8 cellular contexts compared by ENCODE assay signal in the genomic region with DNA sequence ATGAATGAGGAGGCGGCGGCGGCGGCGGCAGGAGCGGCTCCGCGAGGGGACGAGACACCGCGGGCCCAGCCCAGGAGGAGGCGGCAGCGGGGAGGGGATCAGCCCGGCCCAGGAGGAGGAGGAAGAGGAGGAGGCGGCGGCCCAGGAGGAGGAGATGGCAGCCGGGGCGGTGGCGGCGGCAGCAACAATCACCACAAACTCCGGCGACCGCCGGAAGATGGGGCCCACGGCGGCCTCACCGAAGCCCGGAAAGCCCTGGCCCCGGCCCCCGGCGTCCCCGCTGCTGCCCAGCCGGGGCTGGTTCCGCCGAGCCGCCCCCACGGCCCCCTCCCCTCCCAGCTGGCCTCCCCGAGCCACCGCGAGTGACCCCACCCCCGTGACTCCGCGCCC. TPM values are rescaled to one million over a fixed set of nuclear protein-coding genes. Genes with fewer than 3 reads are reported as not detected.
DNase-seq lines count a peak whose midpoint lies in the region; ATAC-seq and TF ChIP-seq lines count a peak whose summit lies in the region.
"Not testable (repeated sequence)": the region's sequence is repeated elsewhere in the genome, so short reads cannot be mapped to it uniquely, and the experiment has no call there.

No MANE protein-coding gene starts in this region.

- H3K27ac Mint-ChIP-seq in activated CD8-positive, alpha-beta T cell treated with anti-CD3 and anti-CD28 coated beads, Interleukin-2, amount 10 ng/mL, durations not matched to agents 7 days and 5 days = peak overlapping the region; percentile 73

- CTCF ChIA-PET in BJ (lab: Yijun Ruan, JAX); activated CD8-positive, alpha-beta T cell treated with anti-CD3 and anti-CD28 coated beads, Interleukin-2, amount 10 ng/mL, durations not matched to agents 7 days and 5 days (lab: Charles Lee): not testable (repeated sequence)

- H3K36me3 Mint-ChIP-seq in activated CD8-positive, alpha-beta T cell treated with anti-CD3 and anti-CD28 coated beads, Interleukin-2, amount 10 ng/mL, durations not matched to agents 7 days and 5 days (ENCODE audit: low read depth) = peaks cover 22% of the 10 kb centered on the region

- H3K4me1 ChIP-seq in NT2/D1 (ENCODE audit: insufficient read depth, insufficient read length); ectodermal cell (ENCODE audit: control insufficient read depth, insufficient read depth, low read length): not testable (repeated sequence)

- WGBS in ectodermal cell, 2 experiments = 0 to 1% methylated on average over 23 to 25 of the region's 43 CpGs
- no CpG with 5 or more reads among the region's 43 CpGs for WGBS in lower leg skin, 2 donors

- H3K9me3 ChIP-seq in NT2/D1 (ENCODE audit: insufficient read depth, low read length); ectodermal cell (ENCODE audit: control insufficient read depth, low read length): not testable (repeated sequence)

- peak overlapping the region; percentile 55 for H3K27ac ChIP-seq in ectodermal cell (ENCODE audit: insufficient read depth, low read depth, low read length, poor library complexity, severe bottlenecking)

- H3K9ac ChIP-seq in NT2/D1 (ENCODE audit: insufficient read length, low read depth) = not testable (repeated sequence)

- peak; percentile 44 for ATAC-seq in GM19452 (IDR thresholded peaks at IDR 0.05; ENCODE audit: unreplicated experiment)
- ATAC-seq in HG03159 (IDR thresholded peaks at IDR 0.05; ENCODE audit: unreplicated experiment) = peak; percentile 52
- ATAC-seq in activated CD8-positive, alpha-beta T cell treated with anti-CD3 and anti-CD28 coated beads, Interleukin-2, amount 10 ng/mL, durations not matched to agents 7 days and 5 days = peak; percentile 84

- peak overlapping the region; percentile 48 for H3K4me3 Mint-ChIP-seq in activated CD8-positive, alpha-beta T cell treated with anti-CD3 and anti-CD28 coated beads, Interleukin-2, amount 10 ng/mL, durations not matched to agents 7 days and 5 days

- H3K27me3 Mint-ChIP-seq in activated CD8-positive, alpha-beta T cell treated with anti-CD3 and anti-CD28 coated beads, Interleukin-2, amount 10 ng/mL, durations not matched to agents 7 days and 5 days (ENCODE audit: low read depth) = not testable (repeated sequence)

- peaks cover 42% of the 10 kb centered on the region for H3K4me1 Mint-ChIP-seq in activated CD8-positive, alpha-beta T cell treated with anti-CD3 and anti-CD28 coated beads, Interleukin-2, amount 10 ng/mL, durations not matched to agents 7 days and 5 days (ENCODE audit: low read depth)

- not testable (repeated sequence) for TF ChIP-seq CTCF in BJ (IDR thresholded peaks at IDR 0.05; ENCODE audit: insufficient read depth, low read depth, low read length); lower leg skin (IDR thresholded peaks at IDR 0.05)

- intact Hi-C loops in lower leg skin (cut with DNase I; ENCODE audit: low total_unique reads) = not testable (repeated sequence)

- not testable (repeated sequence) for TF ChIP-seq POLR2A in lower leg skin (IDR thresholded peaks at IDR 0.05)

- DNase-seq in BJ (ENCODE audit: low read depth); NT2/D1 (ENCODE audit: low read depth, low spot score): not testable (repeated sequence)
- DNase-seq in activated CD8-positive, alpha-beta T cell treated with anti-CD3 and anti-CD28 coated beads, Interleukin-2, amount 10 ng/mL, durations not matched to agents 7 days and 5 days = peak; percentile 79
- peak; percentile 34 to 90 for DNase-seq in lower leg skin (ENCODE audit: low spot score in 2 of 2)
- peak; percentile 37 for DNase-seq in stimulated activated CD4-positive, alpha-beta T cell treated with anti-CD3 and anti-CD28 coated beads, Interleukin-2, amount 100 ng/mL, for 4 hours (ENCODE audit: low read depth)

- POLR2A ChIA-PET in BJ (lab: Charles Lee) = not testable (repeated sequence)
- POLR2A ChIA-PET in activated CD8-positive, alpha-beta T cell treated with anti-CD3 and anti-CD28 coated beads, Interleukin-2, amount 10 ng/mL, durations not matched to agents 7 days and 5 days (lab: Charles Lee) = interaction anchor here (1.0 to 1.6 kb wide), 3 partner anchors 9 to 53 kb away, joined by 3 to 8 read pairs (median 3); a partner anchor contains a TSS

- not testable (repeated sequence) for H3K36me3 ChIP-seq in BJ (ENCODE audit: control insufficient read depth, insufficient read depth, low read length); NT2/D1 (ENCODE audit: insufficient read depth, insufficient read length, low read length); ectodermal cell (ENCODE audit: control insufficient read depth, insufficient read depth, low read length)

- not testable (repeated sequence) for H3K9me3 Mint-ChIP-seq in activated CD8-positive, alpha-beta T cell treated with anti-CD3 and anti-CD28 coated beads, Interleukin-2, amount 10 ng/mL, durations not matched to agents 7 days and 5 days (ENCODE audit: insufficient read depth)

- peak overlapping the region; percentile 98 for H3K4me3 ChIP-seq in BJ (ENCODE audit: low read depth, low read length)
- peak overlapping the region; percentile 83 for H3K4me3 ChIP-seq in NT2/D1 (ENCODE audit: insufficient read length, low read depth)
- H3K4me3 ChIP-seq in ectodermal cell (ENCODE audit: insufficient read depth, low read depth, low read length) = peak overlapping the region; percentile 68
- not testable (repeated sequence) for H3K4me3 ChIP-seq in lower leg skin (ENCODE audit: low read depth, poor library complexity, severe bottlenecking)

- H3K27me3 ChIP-seq in BJ (ENCODE audit: control insufficient read depth, insufficient read depth, low read length); NT2/D1 (ENCODE audit: insufficient read depth, insufficient read length); ectodermal cell (ENCODE audit: control insufficient read depth, insufficient read depth, low read length, poor library complexity, severe bottlenecking): not testable (repeated sequence)

RNA-seq across cellular contexts. Expression of a gene that starts 0.5 kb away (rescaled TPM):
- 42.0 and 47.8 TPM in 2 replicates for polyA plus RNA-seq in BJ (2011; rRNA removed)
- polyA minus RNA-seq in BJ (2011; rRNA and poly(A)+ RNA removed) = 27.0 and 27.2 TPM in 2 replicates
- total RNA-seq in activated CD8-positive, alpha-beta T cell treated with anti-CD3 and anti-CD28 coated beads, Interleukin-2, amount 10 ng/mL, durations not matched to agents 7 days and 5 days = 10 to 100 TPM; 50.5 to 51.5 TPM
- 61.5 TPM for polyA plus RNA-seq in ectodermal cell (2013, experiment 1 of 4)
- 61.7 TPM for polyA plus RNA-seq in ectodermal cell (2013, experiment 2 of 4)
- polyA plus RNA-seq in ectodermal cell (2013, experiment 3 of 4) = 53.8 TPM
- polyA plus RNA-seq in ectodermal cell (2013, experiment 4 of 4) = 57.8 TPM
- total RNA-seq in lower leg skin = 10 to 100 TPM; 25.1 to 31.3 (median 28.7) TPM

RNA-seq across cellular contexts. Expression of a gene that starts 29.3 kb away (rescaled TPM):
- polyA plus RNA-seq in BJ (2011; rRNA removed) = 35.3 and 66.1 TPM in 2 replicates
- polyA minus RNA-seq in BJ (2011; rRNA and poly(A)+ RNA removed) = 6.7 and 13.6 TPM in 2 replicates
- total RNA-seq in activated CD8-positive, alpha-beta T cell treated with anti-CD3 and anti-CD28 coated beads, Interleukin-2, amount 10 ng/mL, durations not matched to agents 7 days and 5 days = 10 to 100 TPM; 70.0 to 71.3 TPM
- polyA plus RNA-seq in ectodermal cell (2013, experiment 1 of 4) = 129 TPM
- polyA plus RNA-seq in ectodermal cell (2013, experiment 2 of 4) = 123 TPM
- polyA plus RNA-seq in ectodermal cell (2013, experiment 3 of 4) = 144 TPM
- polyA plus RNA-seq in ectodermal cell (2013, experiment 4 of 4) = 149 TPM
- total RNA-seq in lower leg skin = 10 to 100 TPM; 58.1 to 76.9 (median 61.8) TPM

RNA-seq across cellular contexts. Expression of a gene that starts 53.1 kb away (rescaled TPM):
- 4.5 and 10.3 TPM in 2 replicates for polyA plus RNA-seq in BJ (2011; rRNA removed)
- polyA minus RNA-seq in BJ (2011; rRNA and poly(A)+ RNA removed) = 5.3 and 5.4 TPM in 2 replicates
- 10 to 100 TPM; 18.6 to 19.0 TPM for total RNA-seq in activated CD8-positive, alpha-beta T cell treated with anti-CD3 and anti-CD28 coated beads, Interleukin-2, amount 10 ng/mL, durations not matched to agents 7 days and 5 days
- 33.5 TPM for polyA plus RNA-seq in ectodermal cell (2013, experiment 1 of 4)
- polyA plus RNA-seq in ectodermal cell (2013, experiment 2 of 4) = 35.6 TPM
- 32.3 TPM for polyA plus RNA-seq in ectodermal cell (2013, experiment 3 of 4)
- polyA plus RNA-seq in ectodermal cell (2013, experiment 4 of 4) = 33.6 TPM
- 10 to 100 TPM; 19.0 to 26.6 (median 23.1) TPM for total RNA-seq in lower leg skin
